15 cellular contexts compared by ENCODE assay signal in genomic region chr5:144484124-144484897, GRCh38.
DNase-seq lines count a peak whose midpoint lies in the region; ATAC-seq, FAIRE-seq and TF ChIP-seq lines count a peak whose summit lies in the region.
"Had no signal": no experiment of that assay in that cellular context is flagged by ENCODE, and none has a peak within 500 bp of the region (broad histone marks: within the 10 kb centered on the region; RNA-seq: fewer than 3 reads in every experiment).

No MANE protein-coding gene starts in this region.

- WGBS in mesenchymal stem cell, result 37% methylated on average over 6 of the region's 9 CpGs

- no peak overlapping the region for H3K4ac ChIP-seq in mesenchymal stem cell (ENCODE audit: low read depth in 1 of 2, low read length in 2 of 2)

- no peak for FAIRE-seq in bronchial epithelial cell (lab: Jason Lieb, UNC)
- FAIRE-seq: pancreas had no signal

- no peaks in the 10 kb centered on the region for H3K4me1 ChIP-seq in mesenchymal stem cell (ENCODE audit: control insufficient read depth, insufficient read depth, low read depth, low read length)
- H3K4me1 ChIP-seq: pancreas had no signal

- H2BK5ac ChIP-seq in mesenchymal stem cell (ENCODE audit: low read depth, low read length, poor library complexity, severe bottlenecking), result no peak overlapping the region

- H2AK5ac ChIP-seq in mesenchymal stem cell (ENCODE audit: low read length, severe bottlenecking), result no peak overlapping the region

- no peak overlapping the region for H3K18ac ChIP-seq in mesenchymal stem cell (ENCODE audit: low read depth in 1 of 2, low read length in 2 of 2)

- DNase-seq in AG08396 (ENCODE audit: low spot score) (peak; percentile 11), LHCN-M2 (ENCODE audit: low read depth) (peak; percentile 71), bronchial epithelial cell (ENCODE audit: low read depth) (peak; percentile 18), mesenchymal stem cell (peak; percentile 81), NCI-H1105 (lab: John Stamatoyannopoulos, UW) (no peak), HT-29 (ENCODE audit: low spot score) (no peak), NCI-H2081 (lab: John Stamatoyannopoulos, UW) (no peak)
- DNase-seq: activated gamma-delta T cell treated with Interleukin-2 at 50 U/mL for 16 hours, C1 segment of cervical spinal cord, cortex of kidney, glutamatergic neuron, NCI-H2171, pancreas had no signal

- H3K23ac ChIP-seq in mesenchymal stem cell (ENCODE audit: low read length in 2 of 2), result no peak overlapping the region

- H3K4me3 ChIP-seq in bronchial epithelial cell (ENCODE audit: low read depth, low read length) (no peak overlapping the region), mesenchymal stem cell (ENCODE audit: insufficient read depth in 1 of 2, low read depth in 1 of 2, low read length in 2 of 2) (no peak overlapping the region)
- H3K4me3 ChIP-seq: lung, pancreas had no signal

- no peaks in the 10 kb centered on the region for H3K36me3 ChIP-seq in bronchial epithelial cell (ENCODE audit: control insufficient read depth, insufficient read depth, low read length)
- H3K36me3 ChIP-seq in mesenchymal stem cell (ENCODE audit: control insufficient read depth in 1 of 2, insufficient read depth in 2 of 2, low read depth in 1 of 2, low read length in 2 of 2), result no peaks in the 10 kb centered on the region
- H3K36me3 ChIP-seq: pancreas had no signal

- H3K9ac ChIP-seq in mesenchymal stem cell (ENCODE audit: low read length), result no peak overlapping the region

- H2BK15ac ChIP-seq in mesenchymal stem cell (ENCODE audit: low read depth, poor library complexity, severe bottlenecking), result no peak overlapping the region

- no peak overlapping the region for H2BK12ac ChIP-seq in mesenchymal stem cell (ENCODE audit: low read length in 2 of 2)

- no peak overlapping the region for H4K8ac ChIP-seq in mesenchymal stem cell (ENCODE audit: low read length)

- no peaks in the 10 kb centered on the region for H3K9me3 ChIP-seq in mesenchymal stem cell (ENCODE audit: control insufficient read depth, low read length)
- H3K9me3 ChIP-seq: pancreas had no signal

- H3K27ac ChIP-seq in mesenchymal stem cell (ENCODE audit: low read length, poor library complexity, severe bottlenecking), result peak overlapping the region; percentile 49
- H3K27ac ChIP-seq: pancreas had no signal

- no peak for TF ChIP-seq CTCF in bronchial epithelial cell (IDR thresholded peaks at IDR 0.05; ENCODE audit: insufficient read depth, low read length, severe bottlenecking)

- H2BK120ac ChIP-seq in mesenchymal stem cell (ENCODE audit: low read depth, low read length), result no peak overlapping the region

- no peaks in the 10 kb centered on the region for H3K79me1 ChIP-seq in mesenchymal stem cell (replicated peaks; ENCODE audit: low read length, poor library complexity, severe bottlenecking)

- no peak overlapping the region for H3K14ac ChIP-seq in mesenchymal stem cell (ENCODE audit: low read length in 2 of 2)

- no peak overlapping the region for H3K4me2 ChIP-seq in mesenchymal stem cell (ENCODE audit: low read length, poor library complexity, severe bottlenecking)

- no peak for ATAC-seq in GM21825 (IDR thresholded peaks at IDR 0.05; ENCODE audit: unreplicated experiment)
- ATAC-seq: pancreas had no signal

- H2AFZ ChIP-seq in mesenchymal stem cell (ENCODE audit: low read depth, low read length), result no peak overlapping the region

- H3K27me3 ChIP-seq in bronchial epithelial cell (ENCODE audit: control insufficient read depth, insufficient read depth, low read length) (no peaks in the 10 kb centered on the region), mesenchymal stem cell (ENCODE audit: control insufficient read depth in 1 of 2, insufficient read depth in 1 of 2, low read length in 2 of 2) (no peaks in the 10 kb centered on the region)
- H3K27me3 ChIP-seq: pancreas had no signal

- H4K91ac ChIP-seq in mesenchymal stem cell (ENCODE audit: low read length), result no peak overlapping the region

Comparison
In these comparisons a context has a peak if more than half of its experiments do, and no peak if none do; other contexts are left out.
1. DNase-seq: peak in AG08396 (single experiment), LHCN-M2 (single experiment), bronchial epithelial cell (single experiment) and mesenchymal stem cell (single experiment); none in NCI-H1105 (single experiment), HT-29 (single experiment) and NCI-H2081 (0 of 2).